Comparison of ENCODE assay signal across 1 cellular context in the genomic region with DNA sequence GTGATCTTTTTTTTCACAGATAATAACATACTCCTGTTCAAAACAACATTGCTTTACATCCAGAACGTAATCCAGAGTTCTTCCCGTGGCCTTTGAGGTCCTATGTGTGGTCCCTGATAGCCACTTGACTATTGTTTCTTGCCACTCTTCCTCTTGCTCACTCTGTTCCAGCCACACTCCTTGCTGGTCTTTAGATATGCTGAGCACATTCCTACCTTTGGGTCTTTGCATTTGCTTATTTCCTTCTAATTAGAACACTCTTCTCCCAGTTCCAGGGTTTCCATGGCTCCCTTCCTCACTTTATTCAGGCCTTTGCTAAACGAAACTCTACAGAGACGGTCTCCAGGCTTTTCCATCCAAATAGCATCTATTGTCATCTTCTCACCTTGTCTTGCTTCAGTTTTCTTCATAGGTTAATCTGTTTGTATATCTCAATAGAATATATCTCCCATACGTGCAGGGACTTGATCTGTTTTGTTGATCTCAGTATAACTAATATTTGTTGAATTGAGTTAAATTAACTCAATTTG.
TF ChIP-seq lines count a peak whose summit lies in the region.

No MANE protein-coding gene starts in this region.

TF ChIP-seq in GM23338, 12 proteins besides CTCF, POLR2A, EP300 and RAD21:
- TF ChIP-seq, protein P1, sequence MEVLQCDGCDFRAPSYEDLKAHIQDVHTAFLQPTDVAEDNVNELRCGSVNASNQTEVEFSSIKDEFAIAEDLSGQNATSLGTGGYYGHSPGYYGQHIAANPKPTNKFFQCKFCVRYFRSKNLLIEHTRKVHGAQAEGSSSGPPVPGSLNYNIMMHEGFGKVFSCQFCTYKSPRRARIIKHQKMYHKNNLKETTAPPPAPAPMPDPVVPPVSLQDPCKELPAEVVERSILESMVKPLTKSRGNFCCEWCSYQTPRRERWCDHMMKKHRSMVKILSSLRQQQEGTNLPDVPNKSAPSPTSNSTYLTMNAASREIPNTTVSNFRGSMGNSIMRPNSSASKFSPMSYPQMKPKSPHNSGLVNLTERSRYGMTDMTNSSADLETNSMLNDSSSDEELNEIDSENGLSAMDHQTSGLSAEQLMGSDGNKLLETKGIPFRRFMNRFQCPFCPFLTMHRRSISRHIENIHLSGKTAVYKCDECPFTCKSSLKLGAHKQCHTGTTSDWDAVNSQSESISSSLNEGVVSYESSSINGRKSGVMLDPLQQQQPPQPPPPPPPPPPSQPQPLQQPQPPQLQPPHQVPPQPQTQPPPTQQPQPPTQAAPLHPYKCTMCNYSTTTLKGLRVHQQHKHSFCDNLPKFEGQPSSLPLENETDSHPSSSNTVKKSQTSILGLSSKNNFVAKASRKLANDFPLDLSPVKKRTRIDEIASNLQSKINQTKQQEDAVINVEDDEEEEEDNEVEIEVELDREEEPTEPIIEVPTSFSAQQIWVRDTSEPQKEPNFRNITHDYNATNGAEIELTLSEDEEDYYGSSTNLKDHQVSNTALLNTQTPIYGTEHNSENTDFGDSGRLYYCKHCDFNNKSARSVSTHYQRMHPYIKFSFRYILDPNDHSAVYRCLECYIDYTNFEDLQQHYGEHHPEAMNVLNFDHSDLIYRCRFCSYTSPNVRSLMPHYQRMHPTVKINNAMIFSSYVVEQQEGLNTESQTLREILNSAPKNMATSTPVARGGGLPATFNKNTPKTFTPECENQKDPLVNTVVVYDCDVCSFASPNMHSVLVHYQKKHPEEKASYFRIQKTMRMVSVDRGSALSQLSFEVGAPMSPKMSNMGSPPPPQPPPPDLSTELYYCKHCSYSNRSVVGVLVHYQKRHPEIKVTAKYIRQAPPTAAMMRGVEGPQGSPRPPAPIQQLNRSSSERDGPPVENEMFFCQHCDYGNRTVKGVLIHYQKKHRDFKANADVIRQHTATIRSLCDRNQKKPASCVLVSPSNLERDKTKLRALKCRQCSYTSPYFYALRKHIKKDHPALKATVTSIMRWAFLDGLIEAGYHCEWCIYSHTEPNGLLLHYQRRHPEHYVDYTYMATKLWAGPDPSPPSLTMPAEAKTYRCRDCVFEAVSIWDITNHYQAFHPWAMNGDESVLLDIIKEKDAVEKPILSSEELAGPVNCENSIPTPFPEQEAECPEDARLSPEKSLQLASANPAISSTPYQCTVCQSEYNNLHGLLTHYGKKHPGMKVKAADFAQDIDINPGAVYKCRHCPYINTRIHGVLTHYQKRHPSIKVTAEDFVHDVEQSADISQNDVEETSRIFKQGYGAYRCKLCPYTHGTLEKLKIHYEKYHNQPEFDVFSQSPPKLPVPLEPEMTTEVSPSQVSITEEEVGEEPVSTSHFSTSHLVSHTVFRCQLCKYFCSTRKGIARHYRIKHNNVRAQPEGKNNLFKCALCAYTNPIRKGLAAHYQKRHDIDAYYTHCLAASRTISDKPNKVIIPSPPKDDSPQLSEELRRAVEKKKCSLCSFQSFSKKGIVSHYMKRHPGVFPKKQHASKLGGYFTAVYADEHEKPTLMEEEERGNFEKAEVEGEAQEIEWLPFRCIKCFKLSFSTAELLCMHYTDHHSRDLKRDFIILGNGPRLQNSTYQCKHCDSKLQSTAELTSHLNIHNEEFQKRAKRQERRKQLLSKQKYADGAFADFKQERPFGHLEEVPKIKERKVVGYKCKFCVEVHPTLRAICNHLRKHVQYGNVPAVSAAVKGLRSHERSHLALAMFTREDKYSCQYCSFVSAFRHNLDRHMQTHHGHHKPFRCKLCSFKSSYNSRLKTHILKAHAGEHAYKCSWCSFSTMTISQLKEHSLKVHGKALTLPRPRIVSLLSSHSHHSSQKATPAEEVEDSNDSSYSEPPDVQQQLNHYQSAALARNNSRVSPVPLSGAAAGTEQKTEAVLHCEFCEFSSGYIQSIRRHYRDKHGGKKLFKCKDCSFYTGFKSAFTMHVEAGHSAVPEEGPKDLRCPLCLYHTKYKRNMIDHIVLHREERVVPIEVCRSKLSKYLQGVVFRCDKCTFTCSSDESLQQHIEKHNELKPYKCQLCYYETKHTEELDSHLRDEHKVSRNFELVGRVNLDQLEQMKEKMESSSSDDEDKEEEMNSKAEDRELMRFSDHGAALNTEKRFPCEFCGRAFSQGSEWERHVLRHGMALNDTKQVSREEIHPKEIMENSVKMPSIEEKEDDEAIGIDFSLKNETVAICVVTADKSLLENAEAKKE (CRISPR knock-in tag; IDR thresholded peaks at IDR 0.05): 0 out of 2 replicates have a peak, but pooled peaks have one; percentile 10
- TF ChIP-seq STAT1 (IDR thresholded peaks at IDR 0.05; ENCODE audit: unreplicated experiment): no peak
TF ChIP-seq in GM23338: peak in this region for 1.
